ENCODE assay signal across 17 cellular contexts in the genomic region with DNA sequence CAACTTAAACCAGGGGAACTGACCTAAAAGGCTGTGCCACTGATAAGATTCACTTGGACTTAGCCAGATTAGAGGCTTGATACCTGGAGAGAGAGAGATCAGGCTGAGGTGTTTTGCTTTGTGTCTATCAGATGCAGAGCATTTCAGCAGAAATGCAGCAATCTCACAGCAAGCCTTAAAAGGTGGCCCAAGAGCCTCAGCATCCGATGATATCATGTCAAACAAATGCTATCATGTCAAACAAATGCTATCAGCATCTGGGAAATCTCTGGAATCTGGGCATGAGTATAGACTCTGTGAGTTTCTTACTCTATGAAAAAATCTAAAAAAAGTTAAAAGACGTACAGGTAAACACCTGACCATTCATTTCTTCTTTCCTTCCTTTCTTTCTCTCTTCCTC.
"Had no signal": no experiment of that assay in that cellular context is flagged by ENCODE, and none has a peak within 500 bp of the region (broad histone marks: within the 10 kb centered on the region; RNA-seq: fewer than 3 reads in every experiment).

No MANE protein-coding gene starts in this region.

- H3K9me3 ChIP-seq: ascending aorta, psoas muscle, sigmoid colon, transverse colon had no signal

- ATAC-seq: activated CD8-positive, alpha-beta T cell treated with anti-CD3 and anti-CD28 coated beads, Interleukin-2, amount 10 ng/mL, durations not matched to agents 7 days and 5 days; psoas muscle had no signal

- H3K4me3 ChIP-seq: ascending aorta, cardiac muscle cell, coronary artery, psoas muscle, sigmoid colon, transverse colon had no signal

- H3K27me3 ChIP-seq: ascending aorta, cardiac muscle cell, sigmoid colon, transverse colon had no signal

- H3K36me3 ChIP-seq: ascending aorta, cardiac muscle cell, sigmoid colon, transverse colon had no signal

- DNase-seq: activated CD4-positive, alpha-beta T cell treated with anti-CD3 and anti-CD28 coated beads for 4 hours; activated CD8-positive, alpha-beta memory T cell treated with anti-CD3 and anti-CD28 coated beads, Interleukin-2, amount 50 U/mL, for 48 hours; activated CD8-positive, alpha-beta T cell treated with anti-CD3 and anti-CD28 coated beads, Interleukin-2, amount 10 ng/mL, durations not matched to agents 7 days and 5 days; activated naive CD8-positive, alpha-beta T cell treated with anti-CD3 and anti-CD28 coated beads, Interleukin-2, amount 10 ng/mL, durations not matched to agents 7 days and 5 days; effector memory CD4-positive, alpha-beta T cell; hippocampal formation; psoas muscle; sigmoid colon; stimulated activated CD4-positive, alpha-beta T cell treated with anti-CD3 and anti-CD28 coated beads, Interleukin-12 subunit alpha, Interleukin-12 subunit beta, amount 100 ng/mL, for 4 hours; stimulated activated naive CD4-positive, alpha-beta T cell; substantia nigra; T-helper 1 cell; transverse colon had no signal

- H3K27ac ChIP-seq: ascending aorta, cardiac muscle cell, coronary artery, psoas muscle, sigmoid colon, transverse colon, VCaP had no signal

- H3K4me1 ChIP-seq: ascending aorta, psoas muscle, sigmoid colon, transverse colon had no signal
